In the genomic region with DNA sequence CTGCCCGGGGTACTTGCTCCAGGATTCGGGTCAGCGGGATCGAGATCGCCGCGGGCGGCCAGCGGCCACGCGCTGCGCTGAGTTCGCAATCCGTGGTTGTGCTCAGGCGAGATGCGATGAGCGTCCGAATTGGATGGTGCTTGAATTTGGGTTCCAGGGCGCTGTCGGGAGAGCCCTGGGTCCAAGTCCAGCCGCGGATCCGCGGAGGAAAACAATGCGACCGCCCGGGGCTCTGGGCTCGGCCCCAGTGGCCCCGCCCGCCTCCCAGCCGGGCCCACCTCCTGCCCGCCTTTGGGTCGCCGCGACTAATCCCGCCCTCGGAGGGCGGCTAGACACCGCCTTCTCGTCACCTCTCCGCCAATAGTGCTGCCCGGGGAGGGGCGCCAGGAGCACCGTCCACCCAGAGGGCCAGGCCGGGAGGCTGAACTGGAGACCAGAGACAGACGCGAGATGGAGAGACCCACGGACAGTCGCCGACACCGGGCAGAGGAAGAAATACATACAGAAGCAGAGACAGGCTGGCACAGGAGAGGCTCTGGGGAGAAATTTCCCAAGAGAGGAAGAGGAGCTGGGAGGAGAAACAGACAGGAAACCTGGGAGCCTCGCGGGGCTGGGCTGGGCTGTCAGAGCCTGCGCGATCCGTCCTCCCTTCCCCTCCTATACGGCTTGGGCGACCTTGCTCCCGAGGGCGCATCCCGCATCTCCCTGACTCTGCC, we compare ENCODE assay signal across 8 cellular contexts. TPM values are rescaled to one million over a fixed set of nuclear protein-coding genes. Genes with fewer than 3 reads are reported as not detected.
DNase-seq lines count a peak whose midpoint lies in the region; ATAC-seq and TF ChIP-seq lines count a peak whose summit lies in the region.

A gene with protein sequence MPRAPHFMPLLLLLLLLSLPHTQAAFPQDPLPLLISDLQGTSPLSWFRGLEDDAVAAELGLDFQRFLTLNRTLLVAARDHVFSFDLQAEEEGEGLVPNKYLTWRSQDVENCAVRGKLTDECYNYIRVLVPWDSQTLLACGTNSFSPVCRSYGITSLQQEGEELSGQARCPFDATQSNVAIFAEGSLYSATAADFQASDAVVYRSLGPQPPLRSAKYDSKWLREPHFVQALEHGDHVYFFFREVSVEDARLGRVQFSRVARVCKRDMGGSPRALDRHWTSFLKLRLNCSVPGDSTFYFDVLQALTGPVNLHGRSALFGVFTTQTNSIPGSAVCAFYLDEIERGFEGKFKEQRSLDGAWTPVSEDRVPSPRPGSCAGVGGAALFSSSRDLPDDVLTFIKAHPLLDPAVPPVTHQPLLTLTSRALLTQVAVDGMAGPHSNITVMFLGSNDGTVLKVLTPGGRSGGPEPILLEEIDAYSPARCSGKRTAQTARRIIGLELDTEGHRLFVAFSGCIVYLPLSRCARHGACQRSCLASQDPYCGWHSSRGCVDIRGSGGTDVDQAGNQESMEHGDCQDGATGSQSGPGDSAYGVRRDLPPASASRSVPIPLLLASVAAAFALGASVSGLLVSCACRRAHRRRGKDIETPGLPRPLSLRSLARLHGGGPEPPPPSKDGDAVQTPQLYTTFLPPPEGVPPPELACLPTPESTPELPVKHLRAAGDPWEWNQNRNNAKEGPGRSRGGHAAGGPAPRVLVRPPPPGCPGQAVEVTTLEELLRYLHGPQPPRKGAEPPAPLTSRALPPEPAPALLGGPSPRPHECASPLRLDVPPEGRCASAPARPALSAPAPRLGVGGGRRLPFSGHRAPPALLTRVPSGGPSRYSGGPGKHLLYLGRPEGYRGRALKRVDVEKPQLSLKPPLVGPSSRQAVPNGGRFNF (minus strand): TSS at position 216 of the 716 bp plus-strand sequence. CDS start 4,010 bp downstream, outside the sequence.

- no peak for TF ChIP-seq CTCF in activated B cell treated with CpG ODN at 0.5 μM for 24 hours (IDR thresholded peaks at IDR 0.05)

- DNase-seq in AG08396 (ENCODE audit: low spot score) (peak; percentile 95), NCI-H2227 treated with DMSO at 0.1 percent for 48 hours (lab: John Stamatoyannopoulos, UW) (peak; percentile 92), activated B cell treated with CpG ODN at 0.5 μM for 24 hours (peak; percentile 80), inferior parietal cortex (ENCODE audit: extremely low spot score) (peak; percentile 94), smooth muscle cell of the brain vasculature (ENCODE audit: low read depth, low spot score) (peak; percentile 75)
- peak; percentile 80 for DNase-seq in central memory CD4-positive, alpha-beta T cell

- H3K27me3 Mint-ChIP-seq in activated B cell treated with CpG ODN at 0.5 μM for 24 hours = peaks cover 7% of the 10 kb centered on the region

- no peaks in the 10 kb centered on the region for H3K9me3 Mint-ChIP-seq in activated B cell treated with CpG ODN at 0.5 μM for 24 hours

- intact Hi-C loops in activated B cell treated with CpG ODN at 0.5 μM for 24 hours (cut with micrococcal nuclease) = loop anchor here (1.0 kb wide), 4 partner anchors 10 to 76 kb away; a partner anchor contains a TSS

- CTCF ChIA-PET in activated B cell treated with CpG ODN at 0.5 μM for 24 hours (lab: Charles Lee) = interaction anchor here (1.6 kb wide), 1 partner anchor 9 kb away, joined by 4 read pairs; no protein-coding TSS in a partner anchor

- H3K4me3 Mint-ChIP-seq in activated B cell treated with CpG ODN at 0.5 μM for 24 hours = peak within 1 kb of the TSS; percentile 90

- POLR2A ChIA-PET in activated B cell treated with CpG ODN at 0.5 μM for 24 hours (lab: Charles Lee) = interaction anchor here (0.9 to 2.3 kb wide), 3 partner anchors 10 to 58 kb away, joined by 3 to 8 read pairs (median 5); a partner anchor contains a TSS

- no peaks in the 10 kb centered on the region for H3K36me3 Mint-ChIP-seq in activated B cell treated with CpG ODN at 0.5 μM for 24 hours (ENCODE audit: low read depth)

- H3K4me1 Mint-ChIP-seq in activated B cell treated with CpG ODN at 0.5 μM for 24 hours = peaks cover 18% of the 10 kb centered on the region

- ATAC-seq in GM19023 (IDR thresholded peaks at IDR 0.05; ENCODE audit: unreplicated experiment) = peak; percentile 99
- peak; percentile 95 for ATAC-seq in HG03196 (IDR thresholded peaks at IDR 0.05; ENCODE audit: unreplicated experiment)
- ATAC-seq in activated B cell treated with CpG ODN at 0.5 μM for 24 hours (ENCODE audit: low read depth) = peak; percentile 100

- no peak within 1 kb of the TSS for H3K27ac Mint-ChIP-seq in activated B cell treated with CpG ODN at 0.5 μM for 24 hours

RNA-seq across cellular contexts. Expression of the gene that starts here (rescaled TPM):
- total RNA-seq in activated B cell treated with CpG ODN at 0.5 μM for 24 hours = 0.59 and 0.67 TPM in 2 replicates

Comparison
In these comparisons a context has a peak if more than half of its experiments do, and no peak if none do; other contexts are left out.
1. Peak in every context shown above with its lines: DNase-seq and ATAC-seq.
2. Peak in DNase-seq and ATAC-seq in activated B cell treated with CpG ODN at 0.5 μM for 24 hours; RNA of the gene not detected or under 1 TPM.